12 cellular contexts compared by ENCODE assay signal in genomic region chr2:64626963-64627760, GRCh38. TPM values are rescaled to one million over a fixed set of nuclear protein-coding genes. Genes with fewer than 3 reads are reported as not detected.
DNase-seq lines count a peak whose midpoint lies in the region; ATAC-seq and TF ChIP-seq lines count a peak whose summit lies in the region.
"Had no signal": no experiment of that assay in that cellular context is flagged by ENCODE, and none has a peak within 500 bp of the region (broad histone marks: within the 10 kb centered on the region; RNA-seq: fewer than 3 reads in every experiment).

No MANE protein-coding gene starts in this region.

- no peak for ATAC-seq in GM18861 (IDR thresholded peaks at IDR 0.05; ENCODE audit: unreplicated experiment)
- ATAC-seq: A549, HCT116, T-cell had no signal

- H3K27me3 Mint-ChIP-seq in progenitor cell of endocrine pancreas = peaks cover 3% of the 10 kb centered on the region
- H3K27me3 Mint-ChIP-seq: T-cell had no signal

- peak overlapping the region; percentile 49 for H3K27ac ChIP-seq in substantia nigra (ENCODE audit: low read depth, low read length, poor library complexity, severe bottlenecking)
- H3K27ac ChIP-seq: A549 had no signal

- no peak for TF ChIP-seq CTCF in progenitor cell of endocrine pancreas (IDR thresholded peaks at IDR 0.05; ENCODE audit: unreplicated experiment)

- no peaks in the 10 kb centered on the region for H3K36me3 Mint-ChIP-seq in progenitor cell of endocrine pancreas (ENCODE audit: insufficient read depth)

- peaks cover 2% of the 10 kb centered on the region for H3K4me1 Mint-ChIP-seq in progenitor cell of endocrine pancreas (ENCODE audit: low read depth)

- DNase-seq in NCI-H2171 treated with DMSO at 0.1 percent for 48 hours (lab: John Stamatoyannopoulos, UW) = peak; percentile 55
- DNase-seq in NCI-H2171 (lab: John Stamatoyannopoulos, UW) = no peak
- peak; percentile 97 for DNase-seq in NCI-H82 (lab: John Stamatoyannopoulos, UW)
- peak in 39 of 51 donors; percentile 21 to 86 (median 51) for DNase-seq in hypothalamus (lab: John Stamatoyannopoulos, UW)
- DNase-seq in substantia nigra (lab: John Stamatoyannopoulos, UW) = peak in 45 of 49 donors; percentile 15 to 81 (median 56)
- no peak for DNase-seq in progenitor cell of endocrine pancreas (ENCODE audit: low spot score, unreplicated experiment)
- no peak for DNase-seq in DMS114 treated with DMSO at 0.1 percent for 48 hours (lab: John Stamatoyannopoulos, UW; ENCODE audit: unreplicated experiment)
- DNase-seq: GDM1 had no signal

- H3K9me3 Mint-ChIP-seq in progenitor cell of endocrine pancreas (ENCODE audit: low read depth) = no peaks in the 10 kb centered on the region
- H3K9me3 Mint-ChIP-seq: T-cell had no signal

- no peak overlapping the region for H3K27ac Mint-ChIP-seq in progenitor cell of endocrine pancreas
- H3K27ac Mint-ChIP-seq: T-cell had no signal

- H3K4me3 Mint-ChIP-seq in progenitor cell of endocrine pancreas (ENCODE audit: low read depth) = no peak overlapping the region
- H3K4me3 Mint-ChIP-seq: T-cell had no signal

RNA-seq across cellular contexts. Expression of gene SERTAD2, which starts 26.6 kb away (rescaled TPM):
- 19.0 and 20.7 TPM in 2 replicates for total RNA-seq in progenitor cell of endocrine pancreas

Comparison
In these comparisons a context has a peak if more than half of its experiments do, and no peak if none do; other contexts are left out.
1. DNase-seq: peak in NCI-H2171 treated with DMSO at 0.1 percent for 48 hours (single experiment), NCI-H82 (single experiment), hypothalamus (39 of 51) and substantia nigra (45 of 49); none in NCI-H2171 (single experiment), progenitor cell of endocrine pancreas (single experiment) and DMS114 treated with DMSO at 0.1 percent for 48 hours (single experiment).